ENCODE assay signal across 8 cellular contexts in the genomic region with DNA sequence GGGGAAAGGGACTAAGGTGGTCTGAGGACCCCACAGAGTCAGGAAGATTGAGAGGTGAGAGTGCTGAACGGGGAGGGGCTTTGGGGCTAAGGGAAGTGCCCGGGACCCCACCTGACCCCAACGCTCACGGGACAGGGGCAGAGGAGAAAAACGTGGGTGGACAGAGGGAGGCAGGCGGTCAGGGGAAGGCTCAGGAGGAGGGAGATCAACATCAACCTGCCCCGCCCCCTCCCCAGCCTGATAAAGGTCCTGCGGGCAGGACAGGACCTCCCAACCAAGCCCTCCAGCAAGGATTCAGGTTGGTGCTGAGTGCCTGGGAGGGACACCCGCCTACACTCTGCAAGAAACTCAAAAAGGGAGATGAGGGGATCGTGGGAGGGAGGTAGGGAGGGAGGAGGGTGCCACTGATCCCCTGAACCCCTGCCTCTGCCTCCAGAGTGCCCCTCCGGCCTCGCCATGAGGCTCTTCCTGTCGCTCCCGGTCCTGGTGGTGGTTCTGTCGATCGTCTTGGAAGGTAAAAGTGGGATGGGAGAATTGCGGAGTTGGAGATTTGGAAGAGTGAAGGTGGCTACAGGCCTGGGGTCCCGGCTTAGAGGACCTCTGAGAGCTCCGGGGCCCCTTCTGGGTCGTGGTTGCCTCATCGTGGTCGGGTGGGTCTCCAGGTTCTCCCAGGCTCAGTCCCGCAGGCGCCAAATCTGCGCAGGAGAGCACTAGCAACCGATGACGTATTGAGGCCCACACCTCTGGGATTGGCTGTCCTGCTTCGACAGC. TPM values are rescaled to one million over a fixed set of nuclear protein-coding genes. Genes with fewer than 3 reads are reported as not detected.
DNase-seq lines count a peak whose midpoint lies in the region; TF ChIP-seq lines count a peak whose summit lies in the region.
"Not testable (repeated sequence)": the region's sequence is repeated elsewhere in the genome, so short reads cannot be mapped to it uniquely, and the experiment has no call there.

A gene (plus strand): TSS at position 173 of the 771 bp plus-strand sequence. CDS start 284 bp downstream, at position 457.

- peaks cover 19% of the 10 kb centered on the region for H3K4me1 Mint-ChIP-seq in HFFc6 (ENCODE audit: low read depth)
- not testable (repeated sequence) for H3K4me1 Mint-ChIP-seq in activated naive CD4-positive, alpha-beta T cell treated with anti-CD3 and anti-CD28 coated beads for 36 hours (ENCODE audit: low read depth)

- H2AFZ ChIP-seq in neuronal stem cell (ENCODE audit: low read length), result peak within 1 kb of the TSS; percentile 94

- H3K23ac ChIP-seq in neuronal stem cell (ENCODE audit: low read depth, low read length, poor library complexity), result not testable (repeated sequence)

- TF ChIP-seq CTCF in HFFc6 (IDR thresholded peaks at IDR 0.05); stomach (IDR thresholded peaks at IDR 0.05): not testable (repeated sequence)

- H2BK15ac ChIP-seq in neuronal stem cell (ENCODE audit: low read length), result peak within 1 kb of the TSS; percentile 97

- peak within 1 kb of the TSS; percentile 94 for H3K18ac ChIP-seq in neuronal stem cell (ENCODE audit: low read length)

- not testable (repeated sequence) for H3K79me1 ChIP-seq in neuronal stem cell (ENCODE audit: low read depth, low read length)

- H3K27ac ChIP-seq in neuronal stem cell (replicated peaks; ENCODE audit: low read length) (peak within 1 kb of the TSS; percentile 83), stomach (peak within 1 kb of the TSS in 4 of 5 donors; percentile 56 to 61 (median 58))

- DNase-seq in ELR (ENCODE audit: low read depth) (peak; percentile 84), HFFc6 (peak; percentile 60), NAMALWA (ENCODE audit: low spot score) (peak; percentile 92), SK-MEL-5 (ENCODE audit: low read depth, low spot score) (peak; percentile 90), germinal center (ENCODE audit: low spot score) (peak; percentile 92), neuronal stem cell (ENCODE audit: low spot score) (peak; percentile 91), stomach (peak; percentile 86)
- peak; percentile 86 for DNase-seq in activated naive CD4-positive, alpha-beta T cell treated with anti-CD3 and anti-CD28 coated beads for 36 hours

- H3K36me3 ChIP-seq in neuronal stem cell (replicated peaks in 1 of 2; ENCODE audit: control insufficient read depth in 2 of 2, insufficient read depth in 2 of 2, low read length in 2 of 2); stomach: not testable (repeated sequence)

- TF ChIP-seq POLR2A in stomach (IDR thresholded peaks at IDR 0.05), result not testable (repeated sequence)

- peak within 1 kb of the TSS; percentile 84 for H3K27ac Mint-ChIP-seq in HFFc6
- peak within 1 kb of the TSS; percentile 46 for H3K27ac Mint-ChIP-seq in activated naive CD4-positive, alpha-beta T cell treated with anti-CD3 and anti-CD28 coated beads for 36 hours

- peak within 1 kb of the TSS; percentile 50 for H3K4me2 ChIP-seq in neuronal stem cell (ENCODE audit: insufficient read depth, low read length, poor library complexity, severe bottlenecking)

- in situ Hi-C loops in SK-MEL-5 (cut with HindIII; ENCODE audit: low pct_unique_long_range_greater_than_20kb, low sequenced_read_pairs), result not testable (repeated sequence)

- not testable (repeated sequence) for H3K36me3 Mint-ChIP-seq in HFFc6 (ENCODE audit: low read depth); activated naive CD4-positive, alpha-beta T cell treated with anti-CD3 and anti-CD28 coated beads for 36 hours (ENCODE audit: low read depth)

- H2BK120ac ChIP-seq in neuronal stem cell (ENCODE audit: low read depth, low read length), result not testable (repeated sequence)

- TF ChIP-seq EP300 in stomach (IDR thresholded peaks at IDR 0.05), result not testable (repeated sequence)

- peak within 1 kb of the TSS; percentile 60 for H3K9ac ChIP-seq in neuronal stem cell (ENCODE audit: low read depth, low read length, poor library complexity)

- peaks cover 0 to 11% (median 0%) of the 10 kb centered on the region in 3 experiments for H3K27me3 ChIP-seq in neuronal stem cell (ENCODE audit: control insufficient read depth in 3 of 3, insufficient read depth in 3 of 3, low read depth in 1 of 3, low read length in 3 of 3)
- H3K27me3 ChIP-seq in stomach, result peaks cover 0 to 28% (median 0%) of the 10 kb centered on the region in 3 donors

- CTCF ChIA-PET in activated naive CD4-positive, alpha-beta T cell treated with anti-CD3 and anti-CD28 coated beads for 36 hours (lab: Charles Lee), result interaction anchor here (1.1 kb wide), 1 partner anchor 38 kb away, joined by 5 read pairs; no protein-coding TSS in a partner anchor

- not testable (repeated sequence) for H3K4ac ChIP-seq in neuronal stem cell (ENCODE audit: low read length)

- H3K4me1 ChIP-seq in neuronal stem cell (ENCODE audit: control insufficient read depth in 2 of 2, insufficient read depth in 1 of 2, low read depth in 1 of 2, low read length in 2 of 2), result not testable (repeated sequence)
- H3K4me1 ChIP-seq in stomach, result peaks cover 12 to 35% (median 20%) of the 10 kb centered on the region in 4 donors

- H2BK5ac ChIP-seq in neuronal stem cell (ENCODE audit: low read length), result not testable (repeated sequence)

- not testable (repeated sequence) for H4K8ac ChIP-seq in neuronal stem cell (ENCODE audit: low read depth, low read length)

- H4K91ac ChIP-seq in neuronal stem cell (ENCODE audit: low read depth, low read length, poor library complexity), result not testable (repeated sequence)

- not testable (repeated sequence) for H3K9me3 ChIP-seq in neuronal stem cell (replicated peaks in 1 of 2; ENCODE audit: control insufficient read depth in 2 of 2, insufficient read depth in 1 of 2, low read depth in 1 of 2, low read length in 2 of 2); stomach

- intact Hi-C loops in activated naive CD4-positive, alpha-beta T cell treated with anti-CD3 and anti-CD28 coated beads for 36 hours (cut with micrococcal nuclease), result loop anchor here (2.0 kb wide), 1 partner anchor 24 kb away; a partner anchor contains a TSS
- intact Hi-C loops in stomach (cut with DNase I; ENCODE audit: low total_unique reads), result not testable (repeated sequence)

- H2BK12ac ChIP-seq in neuronal stem cell (ENCODE audit: low read length), result not testable (repeated sequence)

- H3K14ac ChIP-seq in neuronal stem cell (ENCODE audit: low read length), result not testable (repeated sequence)

- not testable (repeated sequence) for H3K9me3 Mint-ChIP-seq in HFFc6; activated naive CD4-positive, alpha-beta T cell treated with anti-CD3 and anti-CD28 coated beads for 36 hours

- H3K4me3 ChIP-seq in neuronal stem cell (ENCODE audit: low read length in 2 of 2), result peak within 1 kb of the TSS; percentile 47 to 75
- H3K4me3 ChIP-seq in stomach, result peak within 1 kb of the TSS; percentile 46 to 52 (median 49)

- WGBS in neuronal stem cell (ENCODE audit: extremely low coverage in 2 of 2, insufficient read length in 2 of 2, insufficient replicate concordance in 1 of 2), 2 donors, result no CpG with 5 or more reads among the region's 28 CpGs
- WGBS in stomach, 5 donors, result 3 to 9% (median 5%) methylated on average over 24 to 28 of the region's 28 CpGs

- H2AK5ac ChIP-seq in neuronal stem cell (ENCODE audit: low read depth, low read length), result peak within 1 kb of the TSS; percentile 81

- peak within 1 kb of the TSS; percentile 93 for H3K4me3 Mint-ChIP-seq in HFFc6
- peak within 1 kb of the TSS; percentile 91 for H3K4me3 Mint-ChIP-seq in activated naive CD4-positive, alpha-beta T cell treated with anti-CD3 and anti-CD28 coated beads for 36 hours

- not testable (repeated sequence) for H3K27me3 Mint-ChIP-seq in HFFc6 (ENCODE audit: insufficient read depth)
- H3K27me3 Mint-ChIP-seq in activated naive CD4-positive, alpha-beta T cell treated with anti-CD3 and anti-CD28 coated beads for 36 hours (ENCODE audit: low read depth), result peaks cover 30% of the 10 kb centered on the region

RNA-seq across cellular contexts. Expression of the gene that starts here (rescaled TPM):
- 1 to 10 TPM in 5 of 6 experiments, not detected in 1; 1.4 to 6.8 (median 2.4) TPM for total RNA-seq in HFFc6 (2021; fragmentation: NEBNext Ultra II Directional; extraction: Animal tissue kit (Norgen Biotek cat#: 25700))
- total RNA-seq in SK-MEL-5 (2014; rRNA removed; shearing (Covaris generic)), result 17.3 and 34.2 TPM in 2 replicates
- 10.3 and 18.6 TPM in 2 replicates for polyA plus RNA-seq in SK-MEL-5 (2015; cell fraction: cytosol; rRNA removed)
- polyA plus RNA-seq in SK-MEL-5 (2015; cell fraction: nucleus; rRNA removed), result not detected in 2 replicates
- total RNA-seq in activated naive CD4-positive, alpha-beta T cell treated with anti-CD3 and anti-CD28 coated beads for 36 hours, result 1 to 10 TPM; 1.2 to 1.3 TPM
- 128 TPM for polyA plus RNA-seq in neuronal stem cell (2013, experiment 1 of 2)
- polyA plus RNA-seq in neuronal stem cell (2013, experiment 2 of 2), result 116 TPM
- 10 to 100 TPM in 1 of 5 donors, 1 to 10 TPM in 2, not detected in 2; 5.4 to 70.6 (median 5.7) TPM for total RNA-seq in stomach
- polyA plus RNA-seq in stomach, result 10 to 100 TPM; 13.3 to 68.3 (median 21.9) TPM

Comparison
In these comparisons a context has a peak if more than half of its experiments do, and no peak if none do; other contexts are left out.
1. Peak in every context shown above with its lines: DNase-seq, H3K4me3 ChIP-seq and H3K27ac ChIP-seq.